Comparison of ENCODE assay signal across 14 cellular contexts in genomic region chr9:89807682-89808075, GRCh38.
DNase-seq lines count a peak whose midpoint lies in the region; ATAC-seq and TF ChIP-seq lines count a peak whose summit lies in the region.
"Had no signal": no experiment of that assay in that cellular context is flagged by ENCODE, and none has a peak within 500 bp of the region (broad histone marks: within the 10 kb centered on the region; RNA-seq: fewer than 3 reads in every experiment).

No MANE protein-coding gene starts in this region.

- intact Hi-C loops in Right ventricle myocardium superior (cut with DNase I), result no loop called here
- intact Hi-C loops in A673 (cut with micrococcal nuclease; ENCODE audit: unreplicated experiment), result no loop called here

- TF ChIP-seq CTCF in endodermal cell (conservative IDR thresholded peaks at IDR 0.05) (no peak), osteocyte (IDR thresholded peaks at IDR 0.05) (no peak), A673 (conservative IDR thresholded peaks at IDR 0.05; ENCODE audit: low read depth, low read length) (no peak)

- 88 to 94% methylated on average over 2 of the region's 2 CpGs for WGBS in endodermal cell (ENCODE audit: insufficient coverage in 1 of 2, insufficient read length in 1 of 2), 2 experiments

- H3K4me3 ChIP-seq in endodermal cell (ENCODE audit: low read length) (no peak overlapping the region), MG63 (no peak overlapping the region), A673 (ENCODE audit: low read depth, low read length, poor library complexity, severe bottlenecking) (no peak overlapping the region)

- H3K36me3 ChIP-seq in endodermal cell (ENCODE audit: control insufficient read depth, insufficient read depth, low read length) (no peaks in the 10 kb centered on the region), MG63 (no peaks in the 10 kb centered on the region), A673 (ENCODE audit: insufficient read depth, low read length, poor library complexity, severe bottlenecking) (no peaks in the 10 kb centered on the region)

- no peak overlapping the region for H3K27ac Mint-ChIP-seq in activated CD8-positive, alpha-beta memory T cell treated with anti-CD3 and anti-CD28 coated beads, Interleukin-2, amount 10 ng/mL, durations not matched to agents 7 days and 5 days
- H3K27ac Mint-ChIP-seq in endodermal cell, result no peak overlapping the region
- peak overlapping the region; percentile 8 for H3K27ac Mint-ChIP-seq in osteocyte (ENCODE audit: unreplicated experiment)
- H3K27ac Mint-ChIP-seq: CD8-positive, alpha-beta T cell had no signal

- H3K36me3 Mint-ChIP-seq in activated CD8-positive, alpha-beta memory T cell treated with anti-CD3 and anti-CD28 coated beads, Interleukin-2, amount 10 ng/mL, durations not matched to agents 7 days and 5 days, result no peaks in the 10 kb centered on the region
- H3K36me3 Mint-ChIP-seq in endodermal cell (ENCODE audit: low read depth) (no peaks in the 10 kb centered on the region), osteocyte (ENCODE audit: unreplicated experiment) (no peaks in the 10 kb centered on the region)
- H3K36me3 Mint-ChIP-seq: CD8-positive, alpha-beta T cell had no signal

- no peaks in the 10 kb centered on the region for H3K9me3 ChIP-seq in endodermal cell (ENCODE audit: control insufficient read depth, low read length)
- no peaks in the 10 kb centered on the region for H3K9me3 ChIP-seq in MG63
- no peaks in the 10 kb centered on the region for H3K9me3 ChIP-seq in A673 (ENCODE audit: low read depth, low read length, poor library complexity, severe bottlenecking)

- H3K9ac ChIP-seq in endodermal cell (ENCODE audit: extremely low read depth, low read length, poor library complexity, severe bottlenecking), result no peak overlapping the region

- H3K4me1 ChIP-seq in endodermal cell (ENCODE audit: control insufficient read depth, insufficient read depth, low read length) (no peaks in the 10 kb centered on the region), A673 (ENCODE audit: insufficient read depth, low read length, poor library complexity, severe bottlenecking) (peaks cover 20% of the 10 kb centered on the region)

- H3K27ac ChIP-seq in endodermal cell (ENCODE audit: low read depth, low read length), result peak overlapping the region; percentile 74
- no peak overlapping the region for H3K27ac ChIP-seq in A673 (ENCODE audit: low read depth, low read length, poor library complexity, severe bottlenecking)

- no peak overlapping the region for H3K4me3 Mint-ChIP-seq in activated CD8-positive, alpha-beta memory T cell treated with anti-CD3 and anti-CD28 coated beads, Interleukin-2, amount 10 ng/mL, durations not matched to agents 7 days and 5 days
- H3K4me3 Mint-ChIP-seq in endodermal cell, result no peak overlapping the region
- no peak overlapping the region for H3K4me3 Mint-ChIP-seq in osteocyte (ENCODE audit: unreplicated experiment)
- H3K4me3 Mint-ChIP-seq: CD8-positive, alpha-beta T cell had no signal

- H3K4me1 Mint-ChIP-seq in activated CD8-positive, alpha-beta memory T cell treated with anti-CD3 and anti-CD28 coated beads, Interleukin-2, amount 10 ng/mL, durations not matched to agents 7 days and 5 days, result no peaks in the 10 kb centered on the region
- peaks cover 24% of the 10 kb centered on the region for H3K4me1 Mint-ChIP-seq in endodermal cell
- peaks cover 48% of the 10 kb centered on the region for H3K4me1 Mint-ChIP-seq in osteocyte (ENCODE audit: unreplicated experiment)

- CTCF ChIA-PET in activated CD8-positive, alpha-beta memory T cell treated with anti-CD3 and anti-CD28 coated beads, Interleukin-2, amount 10 ng/mL, durations not matched to agents 7 days and 5 days (lab: Charles Lee), result no interaction called here
- CTCF ChIA-PET in A673 (lab: Charles Lee), result no interaction called here

- H3K27me3 Mint-ChIP-seq in activated CD8-positive, alpha-beta memory T cell treated with anti-CD3 and anti-CD28 coated beads, Interleukin-2, amount 10 ng/mL, durations not matched to agents 7 days and 5 days, result peaks cover 62% of the 10 kb centered on the region
- H3K27me3 Mint-ChIP-seq in endodermal cell (ENCODE audit: insufficient read depth), result peaks cover 10% of the 10 kb centered on the region
- no peaks in the 10 kb centered on the region for H3K27me3 Mint-ChIP-seq in osteocyte (ENCODE audit: unreplicated experiment)

- H3K27me3 ChIP-seq in endodermal cell (ENCODE audit: control insufficient read depth, insufficient read depth, low read length, poor library complexity, severe bottlenecking) (no peaks in the 10 kb centered on the region), MG63 (no peaks in the 10 kb centered on the region), A673 (replicated peaks; ENCODE audit: insufficient read depth, low read depth, low read length, poor library complexity) (no peaks in the 10 kb centered on the region)

- ATAC-seq in activated CD8-positive, alpha-beta memory T cell treated with anti-CD3 and anti-CD28 coated beads, Interleukin-2, amount 10 ng/mL, durations not matched to agents 7 days and 5 days, result no peak
- no peak for ATAC-seq in Right ventricle myocardium superior (ENCODE audit: poor library complexity)
- ATAC-seq: CD8-positive, alpha-beta T cell had no signal

- POLR2A ChIA-PET in A673 (lab: Charles Lee; ENCODE audit: low non-redundant PET), result no interaction called here

- H3K9me3 Mint-ChIP-seq in activated CD8-positive, alpha-beta memory T cell treated with anti-CD3 and anti-CD28 coated beads, Interleukin-2, amount 10 ng/mL, durations not matched to agents 7 days and 5 days (ENCODE audit: low read depth), result no peaks in the 10 kb centered on the region
- H3K9me3 Mint-ChIP-seq in endodermal cell, result no peaks in the 10 kb centered on the region
- H3K9me3 Mint-ChIP-seq in osteocyte (ENCODE audit: unreplicated experiment), result no peaks in the 10 kb centered on the region
- H3K9me3 Mint-ChIP-seq: CD8-positive, alpha-beta T cell had no signal

- peak; percentile 15 for DNase-seq in activated CD8-positive, alpha-beta memory T cell treated with anti-CD3 and anti-CD28 coated beads, Interleukin-2, amount 10 ng/mL, durations not matched to agents 7 days and 5 days
- no peak for DNase-seq in activated CD8-positive, alpha-beta memory T cell treated with anti-CD3 and anti-CD28 coated beads, Interleukin-2, amount 50 U/mL, for 4 hours
- DNase-seq in endodermal cell (peak; percentile 30), osteocyte (ENCODE audit: extremely low spot score, unreplicated experiment) (peak; percentile 34), MG63 (no peak), Right ventricle myocardium superior (no peak), A673 (ENCODE audit: low spot score) (no peak), GM19240 (ENCODE audit: insufficient read length, low spot score) (no peak)
- DNase-seq: 8988T, DND-41, KBM-7, NCI-H1092, NCI-H2081 treated with DMSO at 0.1 percent for 48 hours had no signal

- no TSS peak for BruUV-seq in A673 (replicated peaks; lab: Mats Ljungman, UMichigan)

Comparison
In these comparisons a context has a peak if more than half of its experiments do, and no peak if none do; other contexts are left out.
1. DNase-seq: peak in activated CD8-positive, alpha-beta memory T cell treated with anti-CD3 and anti-CD28 coated beads, Interleukin-2, amount 10 ng/mL, durations not matched to agents 7 days and 5 days (single experiment), endodermal cell (single experiment) and osteocyte (single experiment); none in activated CD8-positive, alpha-beta memory T cell treated with anti-CD3 and anti-CD28 coated beads, Interleukin-2, amount 50 U/mL, for 4 hours (single experiment), MG63 (single experiment), Right ventricle myocardium superior (single experiment), A673 (single experiment) and GM19240 (single experiment).